ENCODE assay signal across 1 cellular context in genomic region chr20:38278763-38279162, GRCh38.
TF ChIP-seq lines count a peak whose summit lies in the region.

No MANE protein-coding gene starts in this region.

TF ChIP-seq in IMR-90, 13 proteins besides CTCF, POLR2A, EP300 and RAD21:
- TF ChIP-seq RCOR1 (IDR thresholded peaks at IDR 0.05; ENCODE audit: insufficient replicate concordance, low read length) (no peak), MAZ (IDR thresholded peaks at IDR 0.05; ENCODE audit: borderline replicate concordance, low read depth, low read length) (no peak), USF2 (IDR thresholded peaks at IDR 0.05; ENCODE audit: low read depth, low read length) (no peak), SMC3 (IDR thresholded peaks at IDR 0.05; ENCODE audit: low read depth, low read length) (no peak), MAFK (IDR thresholded peaks at IDR 0.05; ENCODE audit: low read depth, low read length) (no peak), ELK1 (IDR thresholded peaks at IDR 0.05; ENCODE audit: borderline replicate concordance, low read depth, low read length) (no peak), CHD1 (IDR thresholded peaks at IDR 0.05; ENCODE audit: low read depth, low read length) (no peak), NFE2L2 (IDR thresholded peaks at IDR 0.05; ENCODE audit: low read depth, low read length) (no peak), BHLHE40 (IDR thresholded peaks at IDR 0.05; ENCODE audit: low read depth, low read length) (no peak), CEBPB (IDR thresholded peaks at IDR 0.05; ENCODE audit: low read depth, low read length) (no peak), MXI1 (IDR thresholded peaks at IDR 0.05; ENCODE audit: borderline replicate concordance, low read depth, low read length) (no peak), RFX5 (IDR thresholded peaks at IDR 0.05; ENCODE audit: low read depth, low read length) (no peak), FOS (IDR thresholded peaks at IDR 0.05; ENCODE audit: low read depth, low read length) (no peak)
